Comparison of ENCODE assay signal across 8 cellular contexts in genomic region chr1:221809101-221810029, GRCh38.
A peak's percentile ranks its signal among the peaks of the same experiment; 100 is the strongest.
DNase-seq lines count a peak whose midpoint lies in the region; ATAC-seq lines count a peak whose summit lies in the region.

No MANE protein-coding gene starts in this region.

- no peaks in the 10 kb centered on the region for H3K36me3 Mint-ChIP-seq in T-cell
- peaks cover 12% of the 10 kb centered on the region for H3K36me3 Mint-ChIP-seq in natural killer cell treated with Interleukin-12 subunit alpha and Interleukin-12 subunit beta and Interleukin-15 and Interleukin-18, amount 100 ng/mL, for 72 hours

- POLR2A ChIA-PET in T-cell (lab: Charles Lee) = interaction anchor here (0.6 to 1.0 kb wide), 4 partner anchors 9 to 561 kb away, joined by 3 to 6 read pairs (median 3); partner anchors contain the start of gene DUSP10 (in 1 of the 2)

- CTCF ChIA-PET in T-cell (lab: Charles Lee) = interaction anchor here in 1 of 2 donors (0.9 to 1.2 kb wide), 2 partner anchors 12 to 26 kb away, joined by 3 to 4 read pairs; no protein-coding TSS in a partner anchor

- ATAC-seq in HG03045 (IDR thresholded peaks at IDR 0.05; ENCODE audit: unreplicated experiment) = peak; percentile 44
- ATAC-seq in T-cell (replicated peaks in 1 of 4) = peak in 3 of 4 experiments; percentile 12 to 50 (median 30)
- ATAC-seq in natural killer cell treated with Interleukin-12 subunit alpha and Interleukin-12 subunit beta and Interleukin-15 and Interleukin-18, amount 100 ng/mL, for 72 hours = peak; percentile 71 to 78

- peak overlapping the region; percentile 7 to 40 (median 11) for H3K4me3 Mint-ChIP-seq in T-cell
- peak overlapping the region; percentile 68 for H3K4me3 Mint-ChIP-seq in natural killer cell treated with Interleukin-12 subunit alpha and Interleukin-12 subunit beta and Interleukin-15 and Interleukin-18, amount 100 ng/mL, for 72 hours

- H3K27ac Mint-ChIP-seq in T-cell = peak overlapping the region in 1 of 2 donors; percentile 50
- H3K27ac Mint-ChIP-seq in natural killer cell treated with Interleukin-12 subunit alpha and Interleukin-12 subunit beta and Interleukin-15 and Interleukin-18, amount 100 ng/mL, for 72 hours = peak overlapping the region; percentile 77 to 93

- no peaks in the 10 kb centered on the region for H3K9me3 Mint-ChIP-seq in T-cell
- H3K9me3 Mint-ChIP-seq in natural killer cell treated with Interleukin-12 subunit alpha and Interleukin-12 subunit beta and Interleukin-15 and Interleukin-18, amount 100 ng/mL, for 72 hours = peaks cover 3% of the 10 kb centered on the region

- no peaks in the 10 kb centered on the region for H3K27me3 Mint-ChIP-seq in T-cell
- H3K27me3 Mint-ChIP-seq in natural killer cell treated with Interleukin-12 subunit alpha and Interleukin-12 subunit beta and Interleukin-15 and Interleukin-18, amount 100 ng/mL, for 72 hours = no peaks in the 10 kb centered on the region

- H3K4me1 Mint-ChIP-seq in T-cell = peaks cover 28 to 37% (median 29%) of the 10 kb centered on the region in 3 donors
- H3K4me1 Mint-ChIP-seq in natural killer cell treated with Interleukin-12 subunit alpha and Interleukin-12 subunit beta and Interleukin-15 and Interleukin-18, amount 100 ng/mL, for 72 hours (ENCODE audit: low read depth in 2 of 2) = peaks cover 58 to 59% of the 10 kb centered on the region in 2 donors

- DNase-seq in SIG-M5 treated with dmso at 0.1 percent for 504 hours (lab: John Stamatoyannopoulos, UW; ENCODE audit: unreplicated experiment) (peak; percentile 24), SIG-M5 (lab: John Stamatoyannopoulos, UW) (no peak), T-cell (no peak), iPS-NIHi7 (ENCODE audit: extremely low spot score) (no peak), cortex of kidney (lab: John Stamatoyannopoulos, UW) (no peak)
- DNase-seq in natural killer cell treated with Interleukin-12 subunit alpha and Interleukin-12 subunit beta and Interleukin-15 and Interleukin-18, amount 100 ng/mL, for 72 hours (ENCODE audit: low spot score) = no peak
- no peak for DNase-seq in stimulated activated CD4-positive, alpha-beta T cell treated with anti-CD3 and anti-CD28 coated beads, Interleukin-1b, Interleukin-23, amount 100 ng/mL, for 48 hours
